ENCODE assay signal across 30 cellular contexts in genomic region chr9:78370991-78371390, GRCh38.
DNase-seq lines count a peak whose midpoint lies in the region; ATAC-seq, FAIRE-seq and TF ChIP-seq lines count a peak whose summit lies in the region.
"Had no signal": no experiment of that assay in that cellular context is flagged by ENCODE, and none has a peak within 500 bp of the region (broad histone marks: within the 10 kb centered on the region; RNA-seq: fewer than 3 reads in every experiment).

No MANE protein-coding gene starts in this region.

- no peak overlapping the region for H2BK15ac ChIP-seq in IMR-90 (ENCODE audit: low read depth, low read length)

- H3K4me1 Mint-ChIP-seq in Calu3 (ENCODE audit: low read depth, unreplicated experiment): no peaks in the 10 kb centered on the region
- H3K4me1 Mint-ChIP-seq: activated CD4-positive, alpha-beta memory T cell treated with anti-CD3 and anti-CD28 coated beads, Interleukin-2, amount 10 ng/mL, durations not matched to agents 7 days and 5 days had no signal

- H2AFZ ChIP-seq in IMR-90 (replicated peaks; ENCODE audit: low read length, poor library complexity) (peak overlapping the region; percentile 74), K562 (ENCODE audit: low read depth, low read length) (no peak overlapping the region), osteoblast (ENCODE audit: low read length) (peak overlapping the region; percentile 87)

- H3K27ac ChIP-seq in IMR-90 (ENCODE audit: insufficient read depth, low read length) (no peak overlapping the region), K562 (ENCODE audit: extremely low read depth, low read depth, low read length) (no peak overlapping the region), osteoblast (ENCODE audit: low read depth, low read length) (no peak overlapping the region)
- H3K27ac ChIP-seq: breast epithelium, sigmoid colon, SJSA1, testis had no signal

- H3K4me3 ChIP-seq in IMR-90 (ENCODE audit: insufficient read depth, low read depth, low read length): peak overlapping the region; percentile 23; the same call in 1 of the 2 replicates
- 0 out of 2 replicates have a peak overlapping the region, but pooled peaks have one; percentile 4 for H3K4me3 ChIP-seq in K562
- H3K4me3 ChIP-seq in osteoblast (ENCODE audit: insufficient read depth, low read length): peak overlapping the region; percentile 62
- H3K4me3 ChIP-seq: breast epithelium, SJSA1, testis had no signal

- peak overlapping the region; percentile 24 for H3K4me3 Mint-ChIP-seq in Calu3 (ENCODE audit: low read depth, unreplicated experiment)
- H3K4me3 Mint-ChIP-seq: activated CD4-positive, alpha-beta memory T cell treated with anti-CD3 and anti-CD28 coated beads, Interleukin-2, amount 10 ng/mL, durations not matched to agents 7 days and 5 days; CD4-positive, alpha-beta T cell; memory B cell; T-helper 1 cell treated with Interleukin-12 subunit alpha and Interleukin-12 subunit beta and Interleukin-4 antibody, amounts not matched to agents 30 μg/mL and 1 μg/mL, for 36 hours had no signal

- H2BK20ac ChIP-seq in IMR-90 (ENCODE audit: low read depth, low read length): no peak overlapping the region

- H3K79me1 ChIP-seq in IMR-90 (ENCODE audit: low read depth in 1 of 2, low read length in 2 of 2): no peaks in the 10 kb centered on the region

- no peak overlapping the region for H3K27ac Mint-ChIP-seq in Calu3 (ENCODE audit: unreplicated experiment)
- H3K27ac Mint-ChIP-seq: activated CD4-positive, alpha-beta memory T cell treated with anti-CD3 and anti-CD28 coated beads, Interleukin-2, amount 10 ng/mL, durations not matched to agents 7 days and 5 days; CD4-positive, alpha-beta T cell; memory B cell; progenitor cell of endocrine pancreas; T-helper 1 cell treated with Interleukin-12 subunit alpha and Interleukin-12 subunit beta and Interleukin-4 antibody, amounts not matched to agents 30 μg/mL and 1 μg/mL, for 36 hours had no signal

- H2AK9ac ChIP-seq in IMR-90 (replicated peaks; ENCODE audit: low read depth, low read length, poor library complexity): no peak overlapping the region

- ATAC-seq in IMR-90 (ENCODE audit: low read depth) (no peak), K562 (no peak)

- H3K36me3 ChIP-seq in IMR-90 (ENCODE audit: control insufficient read depth, insufficient read depth, low read length) (no peaks in the 10 kb centered on the region), K562 (ENCODE audit: control insufficient read depth, insufficient read depth, low read length) (no peaks in the 10 kb centered on the region), osteoblast (ENCODE audit: insufficient read depth, low read length) (no peaks in the 10 kb centered on the region)
- H3K36me3 ChIP-seq: breast epithelium, sigmoid colon, SJSA1 had no signal

- no CpG with 5 or more reads among the region's 7 CpGs for WGBS in IMR-90 (ENCODE audit: extremely low coverage in 2 of 2, insufficient read length in 1 of 2), 2 experiments
- WGBS in K562 (ENCODE audit: insufficient coverage, low coverage, missing lambda C conversion rate): 3% methylated on average over 7 of the region's 7 CpGs

- no peak overlapping the region for H2BK120ac ChIP-seq in IMR-90 (ENCODE audit: low read depth, low read length)

- POLR2A ChIA-PET in IMR-90 (lab: Charles Lee; ENCODE audit: unreplicated experiment): no interaction called here
- POLR2A ChIA-PET in K562 (lab: Yijun Ruan, JAX): interaction anchor here (0.9 kb wide), 1 partner anchor 9 kb away, joined by 3 read pairs; no protein-coding TSS in a partner anchor

- H4K8ac ChIP-seq in IMR-90 (ENCODE audit: low read depth in 2 of 2, low read length in 2 of 2): no peak overlapping the region

- H3K9me1 ChIP-seq in IMR-90 (ENCODE audit: insufficient read depth, low read length) (no peaks in the 10 kb centered on the region), K562 (ENCODE audit: control insufficient read depth, insufficient read depth, low read length) (no peaks in the 10 kb centered on the region)

- in situ Hi-C loops in IMR-90 (cut with MboI; ENCODE audit: low sequenced_read_pairs) (no loop called here), K562 (cut with MboI) (loop anchor here (25.0 kb wide), 1 partner anchor 934 kb away; no protein-coding TSS in a partner anchor)

- TF ChIP-seq CTCF in Calu3 (IDR thresholded peaks at IDR 0.05; ENCODE audit: unreplicated experiment): no peak
- TF ChIP-seq CTCF in IMR-90 (conservative IDR thresholded peaks at IDR 0.05; ENCODE audit: low read depth, low read length): no peak
- no peak for TF ChIP-seq CTCF in K562 (IDR thresholded peaks at IDR 0.05 in 2 of 3, conservative IDR thresholded peaks at IDR 0.05 in 1 of 3; ENCODE audit: insufficient read depth in 2 of 3, low read depth in 1 of 3, low read length in 3 of 3)
- TF ChIP-seq CTCF in osteoblast (IDR thresholded peaks at IDR 0.05; ENCODE audit: extremely low read depth, low read depth, low read length): no peak
- TF ChIP-seq CTCF in GM10266 (IDR thresholded peaks at IDR 0.05; ENCODE audit: control insufficient read depth, insufficient read depth, low read depth, missing control alignments): no peak

- no peak for TF ChIP-seq EP300 in K562 (IDR thresholded peaks at IDR 0.05; ENCODE audit: low read length)

- H3K79me2 ChIP-seq in K562 (ENCODE audit: control insufficient read depth, insufficient read depth, low read length) (no peaks in the 10 kb centered on the region), osteoblast (ENCODE audit: insufficient read depth, low read length) (no peaks in the 10 kb centered on the region)

- H4K20me1 ChIP-seq in IMR-90 (ENCODE audit: insufficient read depth, low read length) (no peaks in the 10 kb centered on the region), K562 (replicated peaks; ENCODE audit: control insufficient read depth, insufficient read depth, low read length) (no peaks in the 10 kb centered on the region), osteoblast (ENCODE audit: insufficient read depth, low read length) (no peaks in the 10 kb centered on the region)

- H3K23ac ChIP-seq in IMR-90 (ENCODE audit: low read depth, low read length): no peak overlapping the region

- H3K14ac ChIP-seq in IMR-90 (replicated peaks; ENCODE audit: low read depth, low read length): no peak overlapping the region

- no peak for TF ChIP-seq POLR2A in IMR-90 (IDR thresholded peaks at IDR 0.05; ENCODE audit: low read depth, low read length)
- no peak for TF ChIP-seq POLR2A in K562 (conservative IDR thresholded peaks at IDR 0.05)

- H4K5ac ChIP-seq in IMR-90 (ENCODE audit: low read depth, low read length): no peak overlapping the region

- H3K9ac ChIP-seq in IMR-90 (ENCODE audit: low read depth, low read length) (no peak overlapping the region; the same call in 1 of the 2 replicates), K562 (ENCODE audit: insufficient read depth in 1 of 2, low read depth in 2 of 2, low read length in 2 of 2) (no peak overlapping the region)

- H3K4ac ChIP-seq in IMR-90 (ENCODE audit: low read depth, low read length): no peak overlapping the region

- peaks cover 52% of the 10 kb centered on the region for H3K27me3 Mint-ChIP-seq in Calu3 (ENCODE audit: unreplicated experiment)

- no peak overlapping the region for H3K56ac ChIP-seq in IMR-90 (ENCODE audit: extremely low read depth, insufficient read depth, low read length)

- H2BK5ac ChIP-seq in IMR-90 (ENCODE audit: low read depth, low read length, poor library complexity, severe bottlenecking): no peak overlapping the region

- H3K9me3 Mint-ChIP-seq in Calu3 (ENCODE audit: low read depth, unreplicated experiment): no peaks in the 10 kb centered on the region
- H3K9me3 Mint-ChIP-seq: activated CD4-positive, alpha-beta memory T cell treated with anti-CD3 and anti-CD28 coated beads, Interleukin-2, amount 10 ng/mL, durations not matched to agents 7 days and 5 days; CD4-positive, alpha-beta T cell; memory B cell; T-helper 1 cell treated with Interleukin-12 subunit alpha and Interleukin-12 subunit beta and Interleukin-4 antibody, amounts not matched to agents 30 μg/mL and 1 μg/mL, for 36 hours had no signal

- no peak for FAIRE-seq in K562 (lab: Jason Lieb, UNC)
- FAIRE-seq: H1, RCC 7860, urothelium cell line had no signal

- no peaks in the 10 kb centered on the region for H3K9me3 ChIP-seq in IMR-90 (ENCODE audit: control insufficient read depth, insufficient read depth, low read length)
- no peaks in the 10 kb centered on the region for H3K9me3 ChIP-seq in K562 (replicated peaks; ENCODE audit: control insufficient read depth, insufficient read depth, low read depth, low read length)
- no peaks in the 10 kb centered on the region for H3K9me3 ChIP-seq in osteoblast (ENCODE audit: low read depth, low read length)
- H3K9me3 ChIP-seq: breast epithelium, sigmoid colon, SJSA1, testis had no signal

- no TSS peak for BruUV-seq in Calu3 (replicated peaks; lab: Mats Ljungman, UMichigan)
- BruUV-seq in IMR-90 (replicated peaks; lab: Mats Ljungman, UMichigan): no TSS peak
- no TSS peak for BruUV-seq in K562 (replicated peaks; lab: Mats Ljungman, UMichigan)

- TF ChIP-seq RAD21 in IMR-90 (IDR thresholded peaks at IDR 0.05; ENCODE audit: low read length): no peak
- TF ChIP-seq RAD21 in K562 (CRISPR knock-in tag; conservative IDR thresholded peaks at IDR 0.05 in 1 of 2, IDR thresholded peaks at IDR 0.05 in 1 of 2): no peak

- H3K27me3 ChIP-seq in IMR-90 (ENCODE audit: control insufficient read depth, insufficient read depth, low read length) (peaks cover 10% of the 10 kb centered on the region), K562 (ENCODE audit: control insufficient read depth in 2 of 2, insufficient read depth in 2 of 2, low read length in 2 of 2) (peaks cover 2 to 11% of the 10 kb centered on the region in 2 experiments; a peak in 3 of 5 replicates), osteoblast (ENCODE audit: insufficient read depth, low read length) (peaks cover 11% of the 10 kb centered on the region)
- H3K27me3 ChIP-seq: SJSA1, testis had no signal

- no peaks in the 10 kb centered on the region for H3K36me3 Mint-ChIP-seq in Calu3 (ENCODE audit: insufficient read depth, unreplicated experiment)
- H3K36me3 Mint-ChIP-seq: memory B cell had no signal

- no peak overlapping the region for H3K18ac ChIP-seq in IMR-90 (ENCODE audit: low read depth, low read length)

- DNase-seq in Calu3 (no peak), IMR-90 (no peak), K562 (ENCODE audit: extremely low read depth in 1 of 4, low spot score in 3 of 4) (no peak), osteoblast (ENCODE audit: insufficient read length, low spot score, missing footprints) (no peak), NK-92 (lab: John Stamatoyannopoulos, UW; ENCODE audit: unreplicated experiment) (no peak), GM10266 (ENCODE audit: extremely low spot score) (no peak), NCI-H2196 (lab: John Stamatoyannopoulos, UW; ENCODE audit: unreplicated experiment) (no peak)
- DNase-seq: activated CD4-positive, alpha-beta memory T cell treated with anti-CD3 and anti-CD28 coated beads, Interleukin-2, amount 10 ng/mL, durations not matched to agents 7 days and 5 days; activated CD4-positive, alpha-beta T cell treated with anti-CD3 and anti-CD28 coated beads for 1 hour; activated CD8-positive, alpha-beta memory T cell treated with anti-CD3 and anti-CD28 coated beads, Interleukin-2, amount 50 U/mL, for 48 hours; activated naive CD4-positive, alpha-beta T cell treated with anti-CD3 and anti-CD28 coated beads, Interleukin-2, amount 50 U/mL, for 16 hours; amygdala; CD4-positive, alpha-beta T cell; DMS 273 treated with DMSO at 0.1 percent for 48 hours; head of caudate nucleus; KG1; MV-4-11; NCI-H1436 treated with DMSO at 0.1 percent for 48 hours; NCI-H2107; sigmoid colon; stimulated activated naive CD4-positive, alpha-beta T cell treated with Interleukin-2 at 50 U/mL for 16 hours; testis had no signal

- no peak overlapping the region for H2AK5ac ChIP-seq in IMR-90 (ENCODE audit: low read depth, low read length)

- H3K4me2 ChIP-seq in IMR-90 (ENCODE audit: low read depth, low read length) (peak overlapping the region; percentile 81), K562 (ENCODE audit: insufficient read depth, low read length) (peak overlapping the region; percentile 37; the same call in 1 of the 2 replicates), osteoblast (ENCODE audit: insufficient read depth, low read length) (peak overlapping the region; percentile 82)

- no peak overlapping the region for H4K91ac ChIP-seq in IMR-90 (ENCODE audit: insufficient read depth, low read depth, low read length)

- dilution Hi-C loops in IMR-90 (cut with HindIII; ENCODE audit: low sequenced_read_pairs, unreplicated experiment): no loop called here

- H3K4me1 ChIP-seq in IMR-90 (ENCODE audit: control insufficient read depth, insufficient read depth, low read length): no peaks in the 10 kb centered on the region
- no peaks in the 10 kb centered on the region; a peak in 2 of 5 replicates for H3K4me1 ChIP-seq in K562 (replicated peaks in 1 of 2; ENCODE audit: control insufficient read depth in 2 of 2, insufficient read depth in 2 of 2, low read length in 2 of 2)
- H3K4me1 ChIP-seq in osteoblast (ENCODE audit: insufficient read depth, low read length): no peaks in the 10 kb centered on the region
- H3K4me1 ChIP-seq: breast epithelium, testis had no signal

- CTCF ChIA-PET in Calu3 (lab: Charles Lee) (no interaction called here), IMR-90 (lab: Yijun Ruan, JAX) (interaction anchor here (2.4 kb wide), 1 partner anchor 19 kb away, joined by 7 read pairs; no protein-coding TSS in a partner anchor), K562 (lab: Yijun Ruan, JAX; ENCODE audit: low intra/inter-chr PET ratio) (no interaction called here)

- intact Hi-C loops in Calu3 (cut with micrococcal nuclease; ENCODE audit: unreplicated experiment) (no loop called here), IMR-90 (cut with micrococcal nuclease) (no loop called here), K562 (cut with micrococcal nuclease) (no loop called here)

Comparison
In these comparisons a context has a peak if more than half of its experiments do, and no peak if none do; other contexts are left out.
1. H3K4me3 ChIP-seq: peak in every context shown above with its lines; median percentile 62 in osteoblast; 23 in IMR-90; 4 in K562.